15 cellular contexts compared by ENCODE assay signal in genomic region chr16:79871906-79872305, GRCh38.
DNase-seq lines count a peak whose midpoint lies in the region; ATAC-seq and TF ChIP-seq lines count a peak whose summit lies in the region.
"Had no signal": no experiment of that assay in that cellular context is flagged by ENCODE, and none has a peak within 500 bp of the region (broad histone marks: within the 10 kb centered on the region; RNA-seq: fewer than 3 reads in every experiment).

No MANE protein-coding gene starts in this region.

- no peak overlapping the region for H3K27ac ChIP-seq in endodermal cell (ENCODE audit: low read depth, low read length)
- H3K27ac ChIP-seq: BLaER1 treated with 17β-estradiol and CSF1 and Interleukin-3, amounts not matched to agents 10 nM and 100 nM had no signal

- H3K9ac ChIP-seq in endodermal cell (ENCODE audit: extremely low read depth, low read length, poor library complexity, severe bottlenecking) = no peak overlapping the region
- H3K9ac ChIP-seq: BLaER1 treated with 17β-estradiol and CSF1 and Interleukin-3, amounts not matched to agents 10 nM and 100 nM had no signal

- TF ChIP-seq CTCF in kidney epithelial cell (IDR thresholded peaks at IDR 0.05; ENCODE audit: insufficient read depth, low read length, poor library complexity, severe bottlenecking) (no peak), endodermal cell (conservative IDR thresholded peaks at IDR 0.05) (no peak)

- DNase-seq in HT1080 (ENCODE audit: low read depth) = peak; percentile 58
- DNase-seq in kidney epithelial cell (ENCODE audit: low read depth) = peak; percentile 53
- DNase-seq in renal cortical epithelial cell (ENCODE audit: low read depth) = peak; percentile 72
- DNase-seq in HEK293T (ENCODE audit: extremely low spot score) = no peak
- no peak for DNase-seq in SHP77 (lab: John Stamatoyannopoulos, UW)
- DNase-seq in endodermal cell = no peak
- DNase-seq: ACHN; CD4-positive, CD25-positive, alpha-beta regulatory T cell; DMS 273 treated with DMSO at 0.1 percent for 48 hours; H7 had no signal

- no peaks in the 10 kb centered on the region for H3K4me1 ChIP-seq in endodermal cell (ENCODE audit: control insufficient read depth, insufficient read depth, low read length)

- no peaks in the 10 kb centered on the region for H3K36me3 Mint-ChIP-seq in endodermal cell (ENCODE audit: low read depth)
- H3K36me3 Mint-ChIP-seq: CD4-positive, CD25-positive, alpha-beta regulatory T cell had no signal

- H3K27me3 ChIP-seq in kidney epithelial cell (ENCODE audit: control insufficient read depth, insufficient read depth, low read length) = no peaks in the 10 kb centered on the region
- peaks cover 32% of the 10 kb centered on the region for H3K27me3 ChIP-seq in endodermal cell (ENCODE audit: control insufficient read depth, insufficient read depth, low read length, poor library complexity, severe bottlenecking)
- H3K27me3 ChIP-seq: BLaER1 treated with 17β-estradiol and CSF1 and Interleukin-3, amounts not matched to agents 10 nM and 100 nM had no signal

- CTCF ChIA-PET in HEK293T (lab: Yijun Ruan, JAX) = no interaction called here

- H3K4me1 Mint-ChIP-seq in endodermal cell = peaks cover 7% of the 10 kb centered on the region
- H3K4me1 Mint-ChIP-seq: CD4-positive, CD25-positive, alpha-beta regulatory T cell; GM23338 had no signal

- H3K27me3 Mint-ChIP-seq in endodermal cell (ENCODE audit: insufficient read depth) = peaks cover 20% of the 10 kb centered on the region
- H3K27me3 Mint-ChIP-seq: CD4-positive, CD25-positive, alpha-beta regulatory T cell had no signal

- POLR2A ChIA-PET in HEK293T (lab: Yijun Ruan, JAX) = no interaction called here

- WGBS in endodermal cell (ENCODE audit: insufficient coverage in 1 of 2, insufficient read length in 1 of 2), 2 experiments = 87 to 100% methylated on average over 3 to 5 of the region's 6 CpGs

- H3K4me3 ChIP-seq in kidney epithelial cell (ENCODE audit: low read depth, low read length) (no peak overlapping the region), endodermal cell (ENCODE audit: low read length) (no peak overlapping the region)
- H3K4me3 ChIP-seq: BLaER1 treated with 17β-estradiol and CSF1 and Interleukin-3, amounts not matched to agents 10 nM and 100 nM; GM12878; GM23338 had no signal

- no peaks in the 10 kb centered on the region for H3K9me3 Mint-ChIP-seq in endodermal cell
- H3K9me3 Mint-ChIP-seq: GM23338 had no signal

- peak; percentile 57 for ATAC-seq in esophagus mucosa
- ATAC-seq in HG02970 (IDR thresholded peaks at IDR 0.05; ENCODE audit: low FRiP score, unreplicated experiment) = no peak
- ATAC-seq: GM12878, GM23338 had no signal

- H3K4me3 Mint-ChIP-seq in endodermal cell = no peak overlapping the region
- H3K4me3 Mint-ChIP-seq: CD4-positive, CD25-positive, alpha-beta regulatory T cell; GM23338 had no signal

- H3K36me3 ChIP-seq in kidney epithelial cell (ENCODE audit: control insufficient read depth, insufficient read depth, low read length) (no peaks in the 10 kb centered on the region), endodermal cell (ENCODE audit: control insufficient read depth, insufficient read depth, low read length) (no peaks in the 10 kb centered on the region)
- H3K36me3 ChIP-seq: BLaER1 treated with 17β-estradiol and CSF1 and Interleukin-3, amounts not matched to agents 10 nM and 100 nM had no signal

- H3K27ac Mint-ChIP-seq in endodermal cell = no peak overlapping the region
- H3K27ac Mint-ChIP-seq: CD4-positive, CD25-positive, alpha-beta regulatory T cell; GM23338 had no signal

- no peaks in the 10 kb centered on the region for H3K9me3 ChIP-seq in endodermal cell (ENCODE audit: control insufficient read depth, low read length)

TF ChIP-seq in HEK293T, 16 proteins besides CTCF, POLR2A, EP300 and RAD21:
- TF ChIP-seq SP1 (IDR thresholded peaks at IDR 0.05) = no peak
- TF ChIP-seq L3MBTL2 (conservative IDR thresholded peaks at IDR 0.05) = no peak
- no peak for TF ChIP-seq LEF1 (IDR thresholded peaks at IDR 0.05; ENCODE audit: borderline replicate concordance)
- no peak for TF ChIP-seq ELF4 (IDR thresholded peaks at IDR 0.05)
- TF ChIP-seq ARNT (IDR thresholded peaks at IDR 0.05) = no peak
- no peak for TF ChIP-seq FOXK2 (IDR thresholded peaks at IDR 0.05)

Comparison
In these comparisons a context has a peak if more than half of its experiments do, and no peak if none do; other contexts are left out.
1. DNase-seq: peak in HT1080 (single experiment), kidney epithelial cell (single experiment) and renal cortical epithelial cell (single experiment); none in HEK293T (single experiment), SHP77 (0 of 2) and endodermal cell (single experiment).